In genomic region chr11:2762451-2762850, GRCh38 we compare ENCODE assay signal across 18 cellular contexts.
DNase-seq lines count a peak whose midpoint lies in the region; ATAC-seq, FAIRE-seq and TF ChIP-seq lines count a peak whose summit lies in the region.
"Had no signal": no experiment of that assay in that cellular context is flagged by ENCODE, and none has a peak within 500 bp of the region (broad histone marks: within the 10 kb centered on the region; RNA-seq: fewer than 3 reads in every experiment).

No MANE protein-coding gene starts in this region.

- H3K36me3 Mint-ChIP-seq in activated T-cell treated with anti-CD3 and anti-CD28 coated beads, Interleukin-2, amount 50 U/mL, for 4 hours (ENCODE audit: insufficient read depth): peaks cover 11% of the 10 kb centered on the region
- H3K36me3 Mint-ChIP-seq in WTC11 (no peaks in the 10 kb centered on the region; the same call in 1 of the 2 replicates), endothelial cell (ENCODE audit: low read depth, unreplicated experiment) (peaks cover 16% of the 10 kb centered on the region)
- H3K36me3 Mint-ChIP-seq: brain had no signal

- H3K27ac Mint-ChIP-seq in WTC11: no peak overlapping the region
- H3K27ac Mint-ChIP-seq in endothelial cell (ENCODE audit: unreplicated experiment): no peak overlapping the region
- H3K27ac Mint-ChIP-seq: activated naive CD8-positive, alpha-beta T cell; activated T-cell treated with anti-CD3 and anti-CD28 coated beads, Interleukin-2, amount 50 U/mL, for 24 hours; brain; memory B cell had no signal

- peak; percentile 1 for DNase-seq in activated T-cell treated with anti-CD3 and anti-CD28 coated beads, Interleukin-2, amount 50 U/mL, for 4 hours
- DNase-seq in activated T-cell treated with anti-CD3 and anti-CD28 coated beads, Interleukin-2, amount 50 U/mL, for 1 hour: no peak
- DNase-seq in WTC11 (ENCODE audit: low spot score): peak; percentile 5
- peak; percentile 1 for DNase-seq in endothelial cell (ENCODE audit: low spot score)
- peak; percentile 42 for DNase-seq in sciatic nerve (ENCODE audit: low spot score)
- DNase-seq in GM12892 (ENCODE audit: insufficient read length): no peak
- DNase-seq in NCI-H226: no peak
- DNase-seq: activated T-cell treated with anti-CD3 and anti-CD28 coated beads, Interleukin-2, amount 50 U/mL, for 24 hours; cortex of kidney; KBM-7; NCI-H1694; NCI-H2171 treated with DMSO at 0.1 percent for 48 hours; stimulated activated CD4-positive, alpha-beta T cell treated with anti-CD3 and anti-CD28 coated beads, Interleukin-4, amount 100 ng/mL, for 4 hours; uterus had no signal

- H3K9me3 Mint-ChIP-seq in activated T-cell treated with anti-CD3 and anti-CD28 coated beads, Interleukin-2, amount 50 U/mL, for 4 hours: peaks cover 3% of the 10 kb centered on the region
- peaks cover 21% of the 10 kb centered on the region for H3K9me3 Mint-ChIP-seq in WTC11
- H3K9me3 Mint-ChIP-seq in endothelial cell (ENCODE audit: unreplicated experiment): no peaks in the 10 kb centered on the region
- H3K9me3 Mint-ChIP-seq: activated T-cell treated with anti-CD3 and anti-CD28 coated beads, Interleukin-2, amount 50 U/mL, for 24 hours had no signal

- H3K27me3 Mint-ChIP-seq in activated T-cell treated with anti-CD3 and anti-CD28 coated beads, Interleukin-2, amount 50 U/mL, for 4 hours (ENCODE audit: low read depth): no peaks in the 10 kb centered on the region
- peaks cover 88% of the 10 kb centered on the region for H3K27me3 Mint-ChIP-seq in WTC11 (ENCODE audit: low read depth)
- peaks cover 5% of the 10 kb centered on the region for H3K27me3 Mint-ChIP-seq in endothelial cell (ENCODE audit: unreplicated experiment)
- H3K27me3 Mint-ChIP-seq: activated naive CD8-positive, alpha-beta T cell; activated T-cell treated with anti-CD3 and anti-CD28 coated beads, Interleukin-2, amount 50 U/mL, for 24 hours; memory B cell had no signal

- ATAC-seq in activated T-cell treated with anti-CD3 and anti-CD28 coated beads, Interleukin-2, amount 50 U/mL, for 4 hours: no peak
- ATAC-seq in WTC11 (no peak), sciatic nerve (no peak), GM21367 (IDR thresholded peaks at IDR 0.05; ENCODE audit: unreplicated experiment) (no peak)

- no peak for FAIRE-seq in GM12892 (lab: Jason Lieb, UNC)

- H3K4me3 Mint-ChIP-seq in activated T-cell treated with anti-CD3 and anti-CD28 coated beads, Interleukin-2, amount 50 U/mL, for 4 hours: no peak overlapping the region
- H3K4me3 Mint-ChIP-seq in WTC11 (no peak overlapping the region), endothelial cell (ENCODE audit: unreplicated experiment) (no peak overlapping the region)
- H3K4me3 Mint-ChIP-seq: activated naive CD8-positive, alpha-beta T cell; activated T-cell treated with anti-CD3 and anti-CD28 coated beads, Interleukin-2, amount 50 U/mL, for 24 hours; brain; memory B cell had no signal

- CTCF ChIA-PET in WTC11 (lab: Charles Lee): no interaction called here

- POLR2A ChIA-PET in WTC11 (lab: Charles Lee): no interaction called here

- TF ChIP-seq CTCF in WTC11 (IDR thresholded peaks at IDR 0.05) (no peak), endothelial cell (IDR thresholded peaks at IDR 0.05; ENCODE audit: unreplicated experiment) (no peak)

- H3K4me1 Mint-ChIP-seq in activated T-cell treated with anti-CD3 and anti-CD28 coated beads, Interleukin-2, amount 50 U/mL, for 4 hours (ENCODE audit: low read depth): no peaks in the 10 kb centered on the region
- H3K4me1 Mint-ChIP-seq in WTC11: no peaks in the 10 kb centered on the region
- H3K4me1 Mint-ChIP-seq in endothelial cell (ENCODE audit: unreplicated experiment): peaks cover 16% of the 10 kb centered on the region

- intact Hi-C loops in sciatic nerve (cut with DNase I): no loop called here

- no peak for TF ChIP-seq POLR2A in GM12892 (IDR thresholded peaks at IDR 0.05; ENCODE audit: low read depth, low read length)

TF ChIP-seq in WTC11, 78 proteins besides CTCF, POLR2A, EP300 and RAD21 (continues in another document):
- TF ChIP-seq JAZF1 (CRISPR knock-in tag; IDR thresholded peaks at IDR 0.05) (no peak), SMAD4 (CRISPR knock-in tag; IDR thresholded peaks at IDR 0.05) (no peak), AFF4 (CRISPR knock-in tag; IDR thresholded peaks at IDR 0.05; ENCODE audit: borderline replicate concordance) (no peak), TCF7 (CRISPR knock-in tag; IDR thresholded peaks at IDR 0.05; ENCODE audit: low read depth) (no peak), GABPB1 (CRISPR knock-in tag; IDR thresholded peaks at IDR 0.05) (no peak), MAX (CRISPR knock-in tag; IDR thresholded peaks at IDR 0.05) (no peak), ZNF281 (CRISPR knock-in tag; IDR thresholded peaks at IDR 0.05) (no peak), MXD4 (CRISPR knock-in tag; IDR thresholded peaks at IDR 0.05; ENCODE audit: borderline replicate concordance) (no peak), ZBTB21 (CRISPR knock-in tag; IDR thresholded peaks at IDR 0.05; ENCODE audit: borderline replicate concordance) (no peak), ATF6 (CRISPR knock-in tag; IDR thresholded peaks at IDR 0.05) (no peak)

Comparison
In these comparisons a context has a peak if more than half of its experiments do, and no peak if none do; other contexts are left out.
1. DNase-seq: peak in activated T-cell treated with anti-CD3 and anti-CD28 coated beads, Interleukin-2, amount 50 U/mL, for 4 hours (single experiment), WTC11 (single experiment), endothelial cell (single experiment) and sciatic nerve (single experiment); none in activated T-cell treated with anti-CD3 and anti-CD28 coated beads, Interleukin-2, amount 50 U/mL, for 1 hour (single experiment), GM12892 (single experiment) and NCI-H226 (single experiment).